ENCODE assay signal across 8 cellular contexts in the genomic region with DNA sequence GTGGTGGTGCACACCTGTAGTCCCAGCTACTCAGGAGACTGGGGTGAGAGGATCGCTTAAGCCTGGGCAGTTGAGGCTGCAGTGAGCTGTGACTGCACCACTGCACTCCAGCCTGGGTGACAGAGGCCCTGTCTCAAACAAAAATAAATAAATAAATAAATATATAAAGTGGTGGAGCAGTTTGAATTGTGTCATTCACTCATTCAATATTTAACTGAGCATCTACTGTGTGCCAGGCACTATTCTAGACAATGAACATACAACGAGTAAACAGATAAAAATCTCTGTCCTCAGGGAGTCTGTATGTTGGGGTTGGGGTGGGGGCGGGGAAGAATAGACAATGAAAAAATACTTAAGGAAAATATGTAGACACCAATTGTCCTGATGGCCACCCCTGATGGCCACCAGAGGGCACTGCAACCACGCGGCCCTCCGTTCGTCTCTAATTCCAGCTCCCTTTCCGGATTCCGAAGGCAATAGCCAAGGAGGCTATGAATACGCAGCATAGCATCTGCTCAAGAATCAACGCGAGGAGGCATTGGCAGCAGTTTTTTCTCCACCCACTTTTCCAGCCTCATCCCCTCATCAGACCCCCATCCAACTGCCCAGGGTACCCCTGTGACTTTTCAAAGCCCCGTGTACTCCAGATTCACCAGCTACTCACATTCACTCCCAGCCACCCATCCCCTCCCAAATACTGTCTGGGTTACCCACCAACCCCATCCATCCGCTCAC. TPM values are rescaled to one million over a fixed set of nuclear protein-coding genes. Genes with fewer than 3 reads are reported as not detected.
A peak's percentile ranks its signal among the peaks of the same experiment; 100 is the strongest.
DNase-seq lines count a peak whose midpoint lies in the region; ATAC-seq and TF ChIP-seq lines count a peak whose summit lies in the region.

No MANE protein-coding gene starts in this region.

- DNase-seq in AG09319 (ENCODE audit: extremely low read depth, low read depth) (peak; percentile 63), HAP-1 (ENCODE audit: low spot score in 2 of 2) (peak; percentile 83 to 84), NCI-H524 treated with DMSO at 0.1 percent for 48 hours (lab: John Stamatoyannopoulos, UW) (peak; percentile 74), dedifferentiated amniotic fluid mesenchymal stem cell (ENCODE audit: extremely low spot score) (peak; percentile 84), lower leg skin (ENCODE audit: low spot score in 2 of 2) (peak; percentile 67 to 94)
- DNase-seq in activated CD4-positive, alpha-beta T cell treated with anti-CD3 and anti-CD28 coated beads, Interleukin-2, amount 50 U/mL, for 24 hours (ENCODE audit: low read depth in 1 of 2, low spot score in 1 of 2): peak; percentile 53 to 74
- peak; percentile 53 to 61 (median 56) for DNase-seq in stimulated activated CD4-positive, alpha-beta T cell treated with anti-CD3 and anti-CD28 coated beads, TNF-alpha, amount 100 ng/mL, for 4 hours (ENCODE audit: low read depth in 3 of 3)

- no peaks in the 10 kb centered on the region for H3K36me3 ChIP-seq in HAP-1 (replicated peaks)

- no peaks in the 10 kb centered on the region for H3K27me3 ChIP-seq in HAP-1 (ENCODE audit: low read depth)

- no peak for TF ChIP-seq POLR2A in lower leg skin (IDR thresholded peaks at IDR 0.05)

- in situ Hi-C loops in HAP-1 (cut with MboI; ENCODE audit: low sequenced_read_pairs): no loop called here

- no peaks in the 10 kb centered on the region; the same call in 1 of the 2 replicates for H3K9me3 ChIP-seq in HAP-1

- H3K4me3 ChIP-seq in HAP-1 (no peak overlapping the region), lower leg skin (ENCODE audit: low read depth, poor library complexity, severe bottlenecking) (no peak overlapping the region)

- ATAC-seq in HG02870 (IDR thresholded peaks at IDR 0.05; ENCODE audit: unreplicated experiment): no peak

- TF ChIP-seq CTCF in AG09319 (IDR thresholded peaks at IDR 0.05; ENCODE audit: low read depth, low read length) (peak; percentile 87), lower leg skin (IDR thresholded peaks at IDR 0.05) (no peak)

- intact Hi-C loops in lower leg skin (cut with DNase I; ENCODE audit: low total_unique reads): loop anchor here (10.0 kb wide), 1 partner anchor 144 kb away; no protein-coding TSS in a partner anchor

- WGBS in lower leg skin, 2 donors: 15 to 17% methylated on average over 14 of the region's 14 CpGs

- H3K4me1 ChIP-seq in HAP-1: peaks cover 3% of the 10 kb centered on the region; the same call in 1 of the 2 replicates

RNA-seq across cellular contexts. Expression of a gene that starts 21.4 kb away (rescaled TPM):
- 1 to 10 TPM; 1.9 to 3.6 (median 2.7) TPM for total RNA-seq in lower leg skin

RNA-seq across cellular contexts. Expression of a gene that starts 37.4 kb away (rescaled TPM):
- total RNA-seq in lower leg skin: 1 to 10 TPM; 4.0 to 5.7 (median 4.7) TPM

RNA-seq across cellular contexts. Expression of a gene that starts 45.4 kb away (rescaled TPM):
- 1 to 10 TPM in 1 of 4 donors, under 1 TPM in 1, not detected in 2; 0.27 to 1.1 TPM for total RNA-seq in lower leg skin
